In genomic region chr16:26344976-26345375, GRCh38 we compare ENCODE assay signal across 18 cellular contexts.
DNase-seq lines count a peak whose midpoint lies in the region; ATAC-seq and TF ChIP-seq lines count a peak whose summit lies in the region.
"Had no signal": no experiment of that assay in that cellular context is flagged by ENCODE, and none has a peak within 500 bp of the region (broad histone marks: within the 10 kb centered on the region; RNA-seq: fewer than 3 reads in every experiment).

No MANE protein-coding gene starts in this region.

- in situ Hi-C loops in G401 (cut with HindIII; ENCODE audit: low sequenced_read_pairs) = no loop called here

- no peaks in the 10 kb centered on the region for H3K9me3 Mint-ChIP-seq in stimulated activated effector memory CD8-positive, alpha-beta T cell treated with anti-CD3 and anti-CD28 coated beads, Interleukin-12 subunit alpha, Interleukin-12 subunit beta, amount 100 ng/mL, for 72 hours
- H3K9me3 Mint-ChIP-seq: CD8-positive, alpha-beta T cell had no signal

- no peak for TF ChIP-seq POLR2A in esophagus muscularis mucosa (IDR thresholded peaks at IDR 0.05; ENCODE audit: low read depth)

- ATAC-seq in stimulated activated effector memory CD8-positive, alpha-beta T cell treated with anti-CD3 and anti-CD28 coated beads, Interleukin-12 subunit alpha, Interleukin-12 subunit beta, amount 100 ng/mL, for 72 hours = peak; percentile 21
- ATAC-seq: CD8-positive, alpha-beta T cell; HepG2 had no signal

- H3K27ac Mint-ChIP-seq in stimulated activated effector memory CD8-positive, alpha-beta T cell treated with anti-CD3 and anti-CD28 coated beads, Interleukin-12 subunit alpha, Interleukin-12 subunit beta, amount 100 ng/mL, for 72 hours = no peak overlapping the region
- H3K27ac Mint-ChIP-seq: B cell; CD8-positive, alpha-beta T cell; IgD-negative memory B cell had no signal

- no peaks in the 10 kb centered on the region for H3K36me3 ChIP-seq in esophagus muscularis mucosa
- H3K36me3 ChIP-seq: BLaER1 treated with 17β-estradiol and CSF1 and Interleukin-3, amounts not matched to agents 10 nM and 100 nM had no signal

- TF ChIP-seq EP300 in esophagus muscularis mucosa (IDR thresholded peaks at IDR 0.05) = no peak

- H3K4me3 ChIP-seq in esophagus muscularis mucosa = no peak overlapping the region
- H3K4me3 ChIP-seq: BLaER1 treated with 17β-estradiol and CSF1 and Interleukin-3, amounts not matched to agents 10 nM and 100 nM; GM23248 had no signal

- DNase-seq in G401 (ENCODE audit: low spot score) = peak; percentile 88
- DNase-seq in cerebellum (ENCODE audit: low spot score) = peak; percentile 3
- peak; percentile 62 for DNase-seq in esophagus muscularis mucosa (ENCODE audit: extremely low spot score)
- DNase-seq in stimulated activated effector memory CD8-positive, alpha-beta T cell treated with anti-CD3 and anti-CD28 coated beads, Interleukin-12 subunit alpha, Interleukin-12 subunit beta, amount 100 ng/mL, for 72 hours (ENCODE audit: low spot score in 2 of 2) = no peak
- DNase-seq in NCI-H2196 treated with DMSO at 0.1 percent for 48 hours (lab: John Stamatoyannopoulos, UW; ENCODE audit: unreplicated experiment) = no peak
- DNase-seq in NCI-H2029 treated with DMSO at 0.1 percent for 48 hours (lab: John Stamatoyannopoulos, UW) = no peak
- DNase-seq in NCI-H2081 treated with DMSO at 0.1 percent for 48 hours (lab: John Stamatoyannopoulos, UW) = no peak
- DNase-seq in activated CD4-positive, alpha-beta T cell treated with anti-CD3 and anti-CD28 coated beads for 1 hour = no peak
- DNase-seq: 8988T; Calu3; CD8-positive, alpha-beta T cell; DMS79 treated with DMSO at 0.1 percent for 48 hours; GM23248; H7 had no signal

- no peak overlapping the region for H3K4me3 Mint-ChIP-seq in stimulated activated effector memory CD8-positive, alpha-beta T cell treated with anti-CD3 and anti-CD28 coated beads, Interleukin-12 subunit alpha, Interleukin-12 subunit beta, amount 100 ng/mL, for 72 hours
- H3K4me3 Mint-ChIP-seq: B cell; CD8-positive, alpha-beta T cell; IgD-negative memory B cell had no signal

- 80% methylated on average over 5 of the region's 5 CpGs for WGBS in esophagus muscularis mucosa

- H3K27ac ChIP-seq in esophagus muscularis mucosa (replicated peaks in 1 of 4) = no peak overlapping the region
- H3K27ac ChIP-seq: BLaER1 treated with 17β-estradiol and CSF1 and Interleukin-3, amounts not matched to agents 10 nM and 100 nM; GM23248 had no signal

- H3K4me1 Mint-ChIP-seq in stimulated activated effector memory CD8-positive, alpha-beta T cell treated with anti-CD3 and anti-CD28 coated beads, Interleukin-12 subunit alpha, Interleukin-12 subunit beta, amount 100 ng/mL, for 72 hours = no peaks in the 10 kb centered on the region
- H3K4me1 Mint-ChIP-seq: B cell, IgD-negative memory B cell had no signal

- no peaks in the 10 kb centered on the region for H3K36me3 Mint-ChIP-seq in stimulated activated effector memory CD8-positive, alpha-beta T cell treated with anti-CD3 and anti-CD28 coated beads, Interleukin-12 subunit alpha, Interleukin-12 subunit beta, amount 100 ng/mL, for 72 hours
- H3K36me3 Mint-ChIP-seq: CD8-positive, alpha-beta T cell had no signal

- no peak for TF ChIP-seq CTCF in esophagus muscularis mucosa (IDR thresholded peaks at IDR 0.05)

- intact Hi-C loops in esophagus muscularis mucosa (cut with DNase I) = no loop called here

- no peaks in the 10 kb centered on the region for H3K27me3 ChIP-seq in esophagus muscularis mucosa

- no peaks in the 10 kb centered on the region for H3K4me1 ChIP-seq in esophagus muscularis mucosa

- no peaks in the 10 kb centered on the region for H3K9me3 ChIP-seq in esophagus muscularis mucosa

Comparison
In these comparisons a context has a peak if more than half of its experiments do, and no peak if none do; other contexts are left out.
1. DNase-seq: peak in G401 (single experiment), cerebellum (single experiment) and esophagus muscularis mucosa (single experiment); none in stimulated activated effector memory CD8-positive, alpha-beta T cell treated with anti-CD3 and anti-CD28 coated beads, Interleukin-12 subunit alpha, Interleukin-12 subunit beta, amount 100 ng/mL, for 72 hours (0 of 2), NCI-H2196 treated with DMSO at 0.1 percent for 48 hours (single experiment), NCI-H2029 treated with DMSO at 0.1 percent for 48 hours (single experiment), NCI-H2081 treated with DMSO at 0.1 percent for 48 hours (single experiment) and activated CD4-positive, alpha-beta T cell treated with anti-CD3 and anti-CD28 coated beads for 1 hour (single experiment).